Comparison of ENCODE assay signal across 23 cellular contexts in genomic region chr16:15776572-15776971, GRCh38.
"Had no signal": no experiment of that assay in that cellular context is flagged by ENCODE, and none has a peak within 500 bp of the region (broad histone marks: within the 10 kb centered on the region; RNA-seq: fewer than 3 reads in every experiment).

No MANE protein-coding gene starts in this region.

- H3K27ac ChIP-seq: epithelial cell of prostate, prostate gland had no signal

- H3K27me3 ChIP-seq: stomach had no signal

- H3K9me3 ChIP-seq: mucosa of descending colon, prostate gland, stomach had no signal

- H3K4me3 ChIP-seq: mucosa of descending colon, prostate gland, stomach had no signal

- ATAC-seq: esophagus mucosa; left ventricle myocardium superior; mucosa of descending colon; naive thymus-derived CD4-positive, alpha-beta T cell; right cardiac atrium; stimulated activated effector memory CD8-positive, alpha-beta T cell treated with anti-CD3 and anti-CD28 coated beads, Interleukin-12 subunit alpha, Interleukin-12 subunit beta, amount 100 ng/mL, for 72 hours had no signal

- H3K4me1 ChIP-seq: prostate gland had no signal

- DNase-seq: central memory CD4-positive, alpha-beta T cell; effector CD8-positive, alpha-beta T cell; endodermal cell; foreskin melanocyte; hypothalamus; immature natural killer cell; islet precursor cell; left ventricle myocardium superior; mesenchymal stem cell; mucosa of descending colon; naive thymus-derived CD4-positive, alpha-beta T cell; nucleus accumbens; right cardiac atrium; small intestine; stimulated activated CD4-positive, alpha-beta T cell treated with anti-CD3 and anti-CD28 coated beads, Interleukin-12 subunit alpha, Interleukin-12 subunit beta, amount 100 ng/mL, for 4 hours; stimulated activated CD4-positive, alpha-beta T cell treated with anti-CD3 and anti-CD28 coated beads, Interleukin-1b, Interleukin-23, amount 100 ng/mL, for 48 hours; stimulated activated CD4-positive, alpha-beta T cell treated with anti-CD3 and anti-CD28 coated beads, Interleukin-4, amount 100 ng/mL, for 1 hour; stimulated activated naive CD4-positive, alpha-beta T cell treated with Interleukin-2 at 50 U/mL for 16 hours; stomach had no signal

- H3K36me3 ChIP-seq: prostate gland had no signal
